In the genomic region with DNA sequence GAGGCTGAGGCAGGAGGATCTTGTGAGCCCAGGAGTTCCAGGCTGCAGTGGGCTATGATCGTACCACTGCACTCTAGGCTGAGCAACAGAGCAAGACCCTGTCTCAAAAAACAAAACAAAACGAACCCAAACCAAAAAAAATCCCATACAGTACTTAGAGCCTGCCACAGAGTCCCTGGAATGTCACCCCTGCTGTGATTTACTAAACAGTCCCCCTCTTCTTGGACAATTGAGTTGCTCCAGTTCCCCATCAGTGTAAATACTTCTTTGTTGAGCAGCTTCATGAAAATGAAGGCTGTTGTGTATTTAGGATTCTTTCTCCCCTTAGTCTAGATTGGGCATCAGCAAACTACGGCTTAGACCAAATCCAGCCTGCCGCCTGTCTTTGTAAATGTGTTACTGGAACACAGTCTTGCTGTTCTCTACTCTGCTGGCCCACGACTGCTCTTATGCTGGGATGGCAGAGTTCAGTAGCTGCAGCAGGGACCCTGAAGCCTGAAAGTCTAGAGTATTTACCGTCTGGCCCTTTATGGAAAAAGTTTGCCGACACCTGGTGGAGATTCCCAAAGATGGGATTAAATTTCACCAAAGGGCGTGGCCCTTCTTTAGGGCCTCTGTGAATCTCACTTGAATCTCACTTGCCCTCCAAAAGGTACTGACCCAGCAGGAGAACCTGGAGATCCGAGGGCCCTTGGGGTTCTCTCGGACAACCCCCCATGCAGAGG, we compare ENCODE assay signal across 25 cellular contexts. TPM values are rescaled to one million over a fixed set of nuclear protein-coding genes. Genes with fewer than 3 reads are reported as not detected.
DNase-seq lines count a peak whose midpoint lies in the region; ATAC-seq and TF ChIP-seq lines count a peak whose summit lies in the region.
"Had no signal": no experiment of that assay in that cellular context is flagged by ENCODE, and none has a peak within 500 bp of the region (broad histone marks: within the 10 kb centered on the region; RNA-seq: fewer than 3 reads in every experiment).

No MANE protein-coding gene starts in this region.

- no peaks in the 10 kb centered on the region for H3K27me3 Mint-ChIP-seq in activated naive CD8-positive, alpha-beta T cell treated with anti-CD3 and anti-CD28 coated beads for 36 hours
- peaks cover 16% of the 10 kb centered on the region for H3K27me3 Mint-ChIP-seq in T-helper 17 cell
- H3K27me3 Mint-ChIP-seq: activated CD4-positive, alpha-beta memory T cell treated with anti-CD3 and anti-CD28 coated beads, Interleukin-2, amount 10 ng/mL, durations not matched to agents 7 days and 5 days; CD4-positive, CD25-positive, alpha-beta regulatory T cell; stimulated activated naive B cell treated with anti-CD40 and anti-IgM and Interleukin-4, amounts not matched to agents 10 μg/mL and 1 μg/mL and 100 μg/mL, for 72 hours had no signal

- no peaks in the 10 kb centered on the region for H3K36me3 Mint-ChIP-seq in activated naive CD8-positive, alpha-beta T cell treated with anti-CD3 and anti-CD28 coated beads for 36 hours
- H3K36me3 Mint-ChIP-seq in T-helper 17 cell (ENCODE audit: low read depth), result peaks cover 5% of the 10 kb centered on the region
- no peaks in the 10 kb centered on the region for H3K36me3 Mint-ChIP-seq in stimulated activated effector memory CD8-positive, alpha-beta T cell treated with anti-CD3 and anti-CD28 coated beads, Interleukin-12 subunit alpha, Interleukin-12 subunit beta, amount 100 ng/mL, for 72 hours
- H3K36me3 Mint-ChIP-seq: CD4-positive, CD25-positive, alpha-beta regulatory T cell had no signal

- DNase-seq in astrocyte of the spinal cord (ENCODE audit: low read depth, low spot score), result no peak
- DNase-seq in left kidney (ENCODE audit: low read depth, low spot score), result peak; percentile 58
- no peak for DNase-seq in activated naive CD8-positive, alpha-beta T cell treated with anti-CD3 and anti-CD28 coated beads for 36 hours
- DNase-seq in MG63, result no peak
- no peak for DNase-seq in T-helper 17 cell
- DNase-seq in stimulated activated effector memory CD8-positive, alpha-beta T cell treated with anti-CD3 and anti-CD28 coated beads, Interleukin-12 subunit alpha, Interleukin-12 subunit beta, amount 100 ng/mL, for 72 hours (ENCODE audit: low spot score in 2 of 2), result no peak
- DNase-seq: activated CD4-positive, alpha-beta memory T cell treated with anti-CD3 and anti-CD28 coated beads, Interleukin-2, amount 10 ng/mL, durations not matched to agents 7 days and 5 days; activated gamma-delta T cell treated with Interleukin-2 at 50 U/mL for 16 hours; adrenal gland; CD4-positive, CD25-positive, alpha-beta regulatory T cell; central memory CD4-positive, alpha-beta T cell; esophagus squamous epithelium; GM23248; left cardiac atrium; midbrain; NCI-H1417; NCI-H774; stimulated activated CD4-positive, alpha-beta T cell treated with anti-CD3 and anti-CD28 coated beads, Interleukin-1b, Interleukin-23, amount 100 ng/mL, for 48 hours; stimulated activated naive B cell treated with anti-CD40 and anti-IgM and Interleukin-4, amounts not matched to agents 10 μg/mL and 1 μg/mL and 100 μg/mL, for 72 hours had no signal

- no peaks in the 10 kb centered on the region for H3K9me3 Mint-ChIP-seq in activated naive CD8-positive, alpha-beta T cell treated with anti-CD3 and anti-CD28 coated beads for 36 hours
- H3K9me3 Mint-ChIP-seq in stimulated activated effector memory CD8-positive, alpha-beta T cell treated with anti-CD3 and anti-CD28 coated beads, Interleukin-12 subunit alpha, Interleukin-12 subunit beta, amount 100 ng/mL, for 72 hours, result no peaks in the 10 kb centered on the region
- H3K9me3 Mint-ChIP-seq: activated CD4-positive, alpha-beta memory T cell treated with anti-CD3 and anti-CD28 coated beads, Interleukin-2, amount 10 ng/mL, durations not matched to agents 7 days and 5 days; CD4-positive, CD25-positive, alpha-beta regulatory T cell; stimulated activated naive B cell treated with anti-CD40 and anti-IgM and Interleukin-4, amounts not matched to agents 10 μg/mL and 1 μg/mL and 100 μg/mL, for 72 hours had no signal

- POLR2A ChIA-PET in HEK293 (lab: Yijun Ruan, JAX), result interaction anchor here (1.0 to 1.2 kb wide), 2 partner anchors 16 to 75 kb away, joined by 3 read pairs; no protein-coding TSS in a partner anchor

- no peak overlapping the region for H3K27ac ChIP-seq in 22Rv1
- H3K27ac ChIP-seq in HEK293 (ENCODE audit: extremely low read depth, low read depth, low read length), result no peak overlapping the region
- H3K27ac ChIP-seq: adrenal gland, esophagus squamous epithelium, GM23248, SJSA1, thoracic aorta, VCaP had no signal

- no peak for ATAC-seq in T-helper 17 cell
- no peak for ATAC-seq in stimulated activated effector memory CD8-positive, alpha-beta T cell treated with anti-CD3 and anti-CD28 coated beads, Interleukin-12 subunit alpha, Interleukin-12 subunit beta, amount 100 ng/mL, for 72 hours
- ATAC-seq: left cardiac atrium; stimulated activated naive B cell treated with anti-CD40 and anti-IgM and Interleukin-4, amounts not matched to agents 10 μg/mL and 1 μg/mL and 100 μg/mL, for 72 hours had no signal

- H3K4me1 ChIP-seq in HEK293 (ENCODE audit: control insufficient read depth, insufficient read depth, low read length), result no peaks in the 10 kb centered on the region
- H3K4me1 ChIP-seq: adrenal gland, esophagus squamous epithelium, SJSA1 had no signal

- in situ Hi-C loops in astrocyte of the spinal cord (cut with HindIII; ENCODE audit: low sequenced_read_pairs), result no loop called here

- no peak overlapping the region for H3K4me3 ChIP-seq in HEK293 (ENCODE audit: low read depth, low read length)
- H3K4me3 ChIP-seq in astrocyte of the spinal cord (ENCODE audit: low read depth, low read length), result no peak overlapping the region
- no peak overlapping the region for H3K4me3 ChIP-seq in MG63
- H3K4me3 ChIP-seq: adrenal gland, esophagus squamous epithelium, GM23248, SJSA1, thoracic aorta had no signal

- TF ChIP-seq CTCF in 22Rv1 (IDR thresholded peaks at IDR 0.05) (peak; percentile 28), HEK293 (tag by site-specific recombination; IDR thresholded peaks at IDR 0.05) (no peak), astrocyte of the spinal cord (IDR thresholded peaks at IDR 0.05; ENCODE audit: low read depth, low read length) (peak; percentile 17)

- no peaks in the 10 kb centered on the region for H3K4me1 Mint-ChIP-seq in activated naive CD8-positive, alpha-beta T cell treated with anti-CD3 and anti-CD28 coated beads for 36 hours
- H3K4me1 Mint-ChIP-seq in T-helper 17 cell, result peaks cover 9% of the 10 kb centered on the region
- H3K4me1 Mint-ChIP-seq in stimulated activated effector memory CD8-positive, alpha-beta T cell treated with anti-CD3 and anti-CD28 coated beads, Interleukin-12 subunit alpha, Interleukin-12 subunit beta, amount 100 ng/mL, for 72 hours, result no peaks in the 10 kb centered on the region
- H3K4me1 Mint-ChIP-seq: activated CD4-positive, alpha-beta memory T cell treated with anti-CD3 and anti-CD28 coated beads, Interleukin-2, amount 10 ng/mL, durations not matched to agents 7 days and 5 days had no signal

- CTCF ChIA-PET in HEK293 (lab: Yijun Ruan, JAX), result interaction anchor here (0.7 to 3.8 kb wide), 16 partner anchors 8 to 1513 kb away, joined by 3 to 27 read pairs (median 4); no protein-coding TSS in a partner anchor

- no peak overlapping the region for H3K27ac Mint-ChIP-seq in activated naive CD8-positive, alpha-beta T cell treated with anti-CD3 and anti-CD28 coated beads for 36 hours
- H3K27ac Mint-ChIP-seq in T-helper 17 cell, result no peak overlapping the region
- H3K27ac Mint-ChIP-seq in stimulated activated effector memory CD8-positive, alpha-beta T cell treated with anti-CD3 and anti-CD28 coated beads, Interleukin-12 subunit alpha, Interleukin-12 subunit beta, amount 100 ng/mL, for 72 hours, result no peak overlapping the region
- H3K27ac Mint-ChIP-seq: activated CD4-positive, alpha-beta memory T cell treated with anti-CD3 and anti-CD28 coated beads, Interleukin-2, amount 10 ng/mL, durations not matched to agents 7 days and 5 days; CD4-positive, CD25-positive, alpha-beta regulatory T cell; progenitor cell of endocrine pancreas; stimulated activated naive B cell treated with anti-CD40 and anti-IgM and Interleukin-4, amounts not matched to agents 10 μg/mL and 1 μg/mL and 100 μg/mL, for 72 hours had no signal

- no peak overlapping the region for H3K4me3 Mint-ChIP-seq in activated naive CD8-positive, alpha-beta T cell treated with anti-CD3 and anti-CD28 coated beads for 36 hours
- no peak overlapping the region for H3K4me3 Mint-ChIP-seq in T-helper 17 cell
- no peak overlapping the region for H3K4me3 Mint-ChIP-seq in stimulated activated effector memory CD8-positive, alpha-beta T cell treated with anti-CD3 and anti-CD28 coated beads, Interleukin-12 subunit alpha, Interleukin-12 subunit beta, amount 100 ng/mL, for 72 hours
- H3K4me3 Mint-ChIP-seq: activated CD4-positive, alpha-beta memory T cell treated with anti-CD3 and anti-CD28 coated beads, Interleukin-2, amount 10 ng/mL, durations not matched to agents 7 days and 5 days; stimulated activated naive B cell treated with anti-CD40 and anti-IgM and Interleukin-4, amounts not matched to agents 10 μg/mL and 1 μg/mL and 100 μg/mL, for 72 hours had no signal

- H3K9me3 ChIP-seq in HEK293 (ENCODE audit: control insufficient read depth, insufficient read depth, low read depth, low read length) (no peaks in the 10 kb centered on the region), MG63 (no peaks in the 10 kb centered on the region), T-helper 17 cell (ENCODE audit: control insufficient read depth, low read length, poor library complexity, severe bottlenecking) (no peaks in the 10 kb centered on the region)
- H3K9me3 ChIP-seq: adrenal gland, esophagus squamous epithelium, SJSA1, thoracic aorta had no signal

- H3K36me3 ChIP-seq in HEK293 (ENCODE audit: control insufficient read depth in 2 of 2, insufficient read depth in 1 of 2, low read length in 2 of 2) (peaks cover 0 to 55% of the 10 kb centered on the region in 2 experiments; a peak in 2 of 3 replicates), MG63 (no peaks in the 10 kb centered on the region)
- H3K36me3 ChIP-seq: adrenal gland, SJSA1 had no signal

- no peaks in the 10 kb centered on the region for H3K27me3 ChIP-seq in MG63
- H3K27me3 ChIP-seq: adrenal gland, esophagus squamous epithelium had no signal

TF ChIP-seq in HEK293, 187 proteins besides CTCF, POLR2A, EP300 and RAD21 (continues in another document):
- no peak for TF ChIP-seq PBX3 (CRISPR knock-in tag; IDR thresholded peaks at IDR 0.05)

RNA-seq across cellular contexts. Expression of gene PALD1, which starts 57.8 kb away (rescaled TPM):
- 1 to 10 TPM; 2.7 to 3.1 TPM for total RNA-seq in activated naive CD8-positive, alpha-beta T cell treated with anti-CD3 and anti-CD28 coated beads for 36 hours
- 5.3 and 7.8 TPM in 2 replicates for total RNA-seq in MG63 (2014; rRNA removed; shearing (Covaris generic); ENCODE audit: low replicate concordance)
- under 1 TPM; 0.07 to 0.13 TPM for total RNA-seq in T-helper 17 cell
- total RNA-seq: CD4-positive, CD25-positive, alpha-beta regulatory T cell; GM23248; SJSA1 had no signal
